8 cellular contexts compared by ENCODE assay signal in genomic region chr22:19447388-19448075, GRCh38. TPM values are rescaled to one million over a fixed set of nuclear protein-coding genes. Genes with fewer than 3 reads are reported as not detected.
DNase-seq lines count a peak whose midpoint lies in the region; ATAC-seq lines count a peak whose summit lies in the region.

C22orf39 (minus strand) TSS chr22:19447711; CDS start chr22:19447688, 23 bp downstream.

- H3K4me2 ChIP-seq in Karpas-422 (ENCODE audit: low read depth, low read length, poor library complexity, severe bottlenecking), result peak within 1 kb of the TSS; percentile 85

- H3K4me1 ChIP-seq in Karpas-422 (ENCODE audit: low read length), result peaks cover 42% of the 10 kb centered on the region

- H3K4me3 Mint-ChIP-seq in activated T-helper 1 cell treated with anti-CD3 and anti-CD28 coated beads, Interleukin-12 subunit alpha, Interleukin-12 subunit beta, Interleukin-2, Interleukin-4 antibody, amounts not matched to agents 30 ng/mL and 10 ng/mL and 1 ng/mL, durations not matched to agents 14 hours and 24 hours and 36 hours, result peak within 1 kb of the TSS; percentile 95
- H3K4me3 Mint-ChIP-seq in naive B cell, result peak within 1 kb of the TSS; percentile 80 to 99 (median 97)
- H3K4me3 Mint-ChIP-seq in stimulated activated memory B cell treated with anti-CD40 and anti-IgM and Interleukin-4, amounts not matched to agents 10 μg/mL and 1 μg/mL and 100 μg/mL, for 72 hours, result peak within 1 kb of the TSS; percentile 84

- no peaks in the 10 kb centered on the region for H3K9me3 ChIP-seq in Karpas-422 (ENCODE audit: low read length)

- intact Hi-C loops in activated T-helper 1 cell treated with anti-CD3 and anti-CD28 coated beads, Interleukin-12 subunit alpha, Interleukin-12 subunit beta, Interleukin-2, Interleukin-4 antibody, amounts not matched to agents 30 ng/mL and 10 ng/mL and 1 ng/mL, durations not matched to agents 14 hours and 24 hours and 36 hours (cut with micrococcal nuclease), result loop anchor here (1.0 to 10.0 kb wide), 5 partner anchors 15 to 407 kb away; partner anchors contain the start of genes CDC45, GNB1L, MRPL40 and RTL10

- peak within 1 kb of the TSS; percentile 78 for H3K27ac ChIP-seq in Karpas-422 (ENCODE audit: low read length)

- peak within 1 kb of the TSS; percentile 86 for H3K9ac ChIP-seq in Karpas-422 (ENCODE audit: low read length)

- peaks cover 35% of the 10 kb centered on the region for H3K36me3 ChIP-seq in Karpas-422 (ENCODE audit: insufficient read depth, low read length)

- peaks cover 31% of the 10 kb centered on the region for H3K36me3 Mint-ChIP-seq in activated T-helper 1 cell treated with anti-CD3 and anti-CD28 coated beads, Interleukin-12 subunit alpha, Interleukin-12 subunit beta, Interleukin-2, Interleukin-4 antibody, amounts not matched to agents 30 ng/mL and 10 ng/mL and 1 ng/mL, durations not matched to agents 14 hours and 24 hours and 36 hours (ENCODE audit: low read depth)
- H3K36me3 Mint-ChIP-seq in naive B cell, result no peaks in the 10 kb centered on the region
- H3K36me3 Mint-ChIP-seq in stimulated activated memory B cell treated with anti-CD40 and anti-IgM and Interleukin-4, amounts not matched to agents 10 μg/mL and 1 μg/mL and 100 μg/mL, for 72 hours, result peaks cover 32% of the 10 kb centered on the region

- peaks cover 57% of the 10 kb centered on the region for H3K79me2 ChIP-seq in Karpas-422 (ENCODE audit: low read length)

- DNase-seq in DMS79 (lab: John Stamatoyannopoulos, UW), result peak; percentile 81
- peak; percentile 96 for DNase-seq in Karpas-422
- DNase-seq in RKO (ENCODE audit: low spot score), result peak; percentile 93
- DNase-seq in activated T-helper 1 cell treated with anti-CD3 and anti-CD28 coated beads, Interleukin-12 subunit alpha, Interleukin-12 subunit beta, Interleukin-2, Interleukin-4 antibody, amounts not matched to agents 30 ng/mL and 10 ng/mL and 1 ng/mL, durations not matched to agents 14 hours and 24 hours and 36 hours (ENCODE audit: low spot score), result peak; percentile 88
- peak; percentile 88 for DNase-seq in fibroblast of gingiva (ENCODE audit: low read depth)
- peak; percentile 93 for DNase-seq in naive B cell

- H3K4me1 Mint-ChIP-seq in activated T-helper 1 cell treated with anti-CD3 and anti-CD28 coated beads, Interleukin-12 subunit alpha, Interleukin-12 subunit beta, Interleukin-2, Interleukin-4 antibody, amounts not matched to agents 30 ng/mL and 10 ng/mL and 1 ng/mL, durations not matched to agents 14 hours and 24 hours and 36 hours (ENCODE audit: low read depth), result peaks cover 46% of the 10 kb centered on the region
- H3K4me1 Mint-ChIP-seq in naive B cell, result peaks cover 33 to 60% (median 49%) of the 10 kb centered on the region in 3 donors
- H3K4me1 Mint-ChIP-seq in stimulated activated memory B cell treated with anti-CD40 and anti-IgM and Interleukin-4, amounts not matched to agents 10 μg/mL and 1 μg/mL and 100 μg/mL, for 72 hours, result peaks cover 53% of the 10 kb centered on the region

- H3K9me2 ChIP-seq in Karpas-422 (replicated peaks; ENCODE audit: insufficient read depth, low read length), result no peaks in the 10 kb centered on the region

- peak within 1 kb of the TSS; percentile 94 for H3K27ac Mint-ChIP-seq in activated T-helper 1 cell treated with anti-CD3 and anti-CD28 coated beads, Interleukin-12 subunit alpha, Interleukin-12 subunit beta, Interleukin-2, Interleukin-4 antibody, amounts not matched to agents 30 ng/mL and 10 ng/mL and 1 ng/mL, durations not matched to agents 14 hours and 24 hours and 36 hours
- H3K27ac Mint-ChIP-seq in naive B cell, result peak within 1 kb of the TSS; percentile 96 to 99 (median 99)
- H3K27ac Mint-ChIP-seq in stimulated activated memory B cell treated with anti-CD40 and anti-IgM and Interleukin-4, amounts not matched to agents 10 μg/mL and 1 μg/mL and 100 μg/mL, for 72 hours, result peak within 1 kb of the TSS; percentile 87

- 0 out of 2 replicates have a peak within 1 kb of the TSS, but pooled peaks have one; percentile 16 for H2AFZ ChIP-seq in Karpas-422 (ENCODE audit: low read length)

- H3K9me3 Mint-ChIP-seq in activated T-helper 1 cell treated with anti-CD3 and anti-CD28 coated beads, Interleukin-12 subunit alpha, Interleukin-12 subunit beta, Interleukin-2, Interleukin-4 antibody, amounts not matched to agents 30 ng/mL and 10 ng/mL and 1 ng/mL, durations not matched to agents 14 hours and 24 hours and 36 hours, result no peaks in the 10 kb centered on the region
- H3K9me3 Mint-ChIP-seq in naive B cell, result no peaks in the 10 kb centered on the region
- H3K9me3 Mint-ChIP-seq in stimulated activated memory B cell treated with anti-CD40 and anti-IgM and Interleukin-4, amounts not matched to agents 10 μg/mL and 1 μg/mL and 100 μg/mL, for 72 hours, result no peaks in the 10 kb centered on the region

- no peaks in the 10 kb centered on the region for H3K27me3 Mint-ChIP-seq in activated T-helper 1 cell treated with anti-CD3 and anti-CD28 coated beads, Interleukin-12 subunit alpha, Interleukin-12 subunit beta, Interleukin-2, Interleukin-4 antibody, amounts not matched to agents 30 ng/mL and 10 ng/mL and 1 ng/mL, durations not matched to agents 14 hours and 24 hours and 36 hours (ENCODE audit: insufficient read depth)
- no peaks in the 10 kb centered on the region for H3K27me3 Mint-ChIP-seq in naive B cell
- no peaks in the 10 kb centered on the region for H3K27me3 Mint-ChIP-seq in stimulated activated memory B cell treated with anti-CD40 and anti-IgM and Interleukin-4, amounts not matched to agents 10 μg/mL and 1 μg/mL and 100 μg/mL, for 72 hours

- ATAC-seq in GM21786 (IDR thresholded peaks at IDR 0.05; ENCODE audit: unreplicated experiment) (peak; percentile 75), naive B cell (ENCODE audit: low read depth in 2 of 2) (peak; percentile 83)
- peak; percentile 94 for ATAC-seq in stimulated activated memory B cell treated with anti-CD40 and anti-IgM and Interleukin-4, amounts not matched to agents 10 μg/mL and 1 μg/mL and 100 μg/mL, for 72 hours

- H4K20me1 ChIP-seq in Karpas-422 (ENCODE audit: insufficient read depth, low read depth, low read length), result no peaks in the 10 kb centered on the region; the same call in 1 of the 2 replicates

- H3K27me3 ChIP-seq in Karpas-422 (ENCODE audit: low read length), result no peaks in the 10 kb centered on the region

- peak within 1 kb of the TSS; percentile 93 for H3K4me3 ChIP-seq in Karpas-422 (ENCODE audit: low read length)

RNA-seq across cellular contexts. Expression of gene C22orf39, which starts in this region (rescaled TPM):
- 39.0 and 59.3 TPM in 2 replicates for total RNA-seq in Karpas-422 (2014; rRNA removed; shearing (Covaris generic); ENCODE audit: low replicate concordance)
- total RNA-seq in activated T-helper 1 cell treated with anti-CD3 and anti-CD28 coated beads, Interleukin-12 subunit alpha, Interleukin-12 subunit beta, Interleukin-2, Interleukin-4 antibody, amounts not matched to agents 30 ng/mL and 10 ng/mL and 1 ng/mL, durations not matched to agents 14 hours and 24 hours and 36 hours, result 22.8 and 26.8 TPM in 2 replicates
- 100 to 1,000 TPM in 1 of 6 donors, 10 to 100 TPM in 5; 64.8 to 102 (median 73.0) TPM for polyA plus RNA-seq in naive B cell (ENCODE audit: low read depth in 6 of 6)

Comparison
In these comparisons a context has a peak if more than half of its experiments do, and no peak if none do; other contexts are left out.
1. Peak in every context shown above with its lines: DNase-seq, ATAC-seq, H3K4me3 ChIP-seq and H3K27ac ChIP-seq.